In genomic region chr3:100045696-100046095, GRCh38 we compare ENCODE assay signal across 9 cellular contexts.
DNase-seq lines count a peak whose midpoint lies in the region; ATAC-seq and TF ChIP-seq lines count a peak whose summit lies in the region.
"Had no signal": no experiment of that assay in that cellular context is flagged by ENCODE, and none has a peak within 500 bp of the region (broad histone marks: within the 10 kb centered on the region; RNA-seq: fewer than 3 reads in every experiment).

No MANE protein-coding gene starts in this region.

- H3K79me1 ChIP-seq in mesenchymal stem cell (replicated peaks; ENCODE audit: low read length, poor library complexity, severe bottlenecking): peaks cover 4% of the 10 kb centered on the region

- peak; percentile 5 for DNase-seq in NCI-H2227 (lab: John Stamatoyannopoulos, UW; ENCODE audit: unreplicated experiment)
- no peak for DNase-seq in NCI-H2227 treated with DMSO at 0.1 percent for 48 hours (lab: John Stamatoyannopoulos, UW)
- peak; percentile 84 for DNase-seq in coronary artery (ENCODE audit: low spot score)
- DNase-seq in mesenchymal stem cell: peak; percentile 100
- DNase-seq in upper lobe of left lung: peak in 1 of 2 donors; percentile 35
- no peak for DNase-seq in amniotic stem cell (lab: John Stamatoyannopoulos, UW)
- DNase-seq: NCI-H345 had no signal

- H3K14ac ChIP-seq in mesenchymal stem cell (ENCODE audit: low read length in 2 of 2): no peak overlapping the region

- WGBS in mesenchymal stem cell: 0% methylated on average over 3 of the region's 3 CpGs
- 57 to 68% methylated on average over 3 of the region's 3 CpGs for WGBS in upper lobe of left lung, 2 donors

- TF ChIP-seq CTCF in coronary artery (IDR thresholded peaks at IDR 0.05) (no peak), upper lobe of left lung (IDR thresholded peaks at IDR 0.05) (no peak)

- H4K8ac ChIP-seq in mesenchymal stem cell (ENCODE audit: low read length): no peak overlapping the region

- H3K4me3 ChIP-seq in coronary artery (no peak overlapping the region), mesenchymal stem cell (ENCODE audit: insufficient read depth in 1 of 2, low read depth in 1 of 2, low read length in 2 of 2) (no peak overlapping the region), upper lobe of left lung (no peak overlapping the region)

- H3K9me3 ChIP-seq in mesenchymal stem cell (ENCODE audit: control insufficient read depth, low read length) (no peaks in the 10 kb centered on the region), upper lobe of left lung (no peaks in the 10 kb centered on the region)

- no peak for TF ChIP-seq EP300 in upper lobe of left lung (IDR thresholded peaks at IDR 0.05)

- no peak for TF ChIP-seq POLR2A in upper lobe of left lung (IDR thresholded peaks at IDR 0.05)

- no peak overlapping the region for H3K18ac ChIP-seq in mesenchymal stem cell (ENCODE audit: low read depth in 1 of 2, low read length in 2 of 2)

- H4K91ac ChIP-seq in mesenchymal stem cell (ENCODE audit: low read length): no peak overlapping the region

- H3K27ac ChIP-seq in coronary artery (peak overlapping the region; percentile 32 to 93), mesenchymal stem cell (ENCODE audit: low read length, poor library complexity, severe bottlenecking) (peak overlapping the region; percentile 94), upper lobe of left lung (peak overlapping the region in 3 of 4 donors; percentile 53 to 54 (median 54))

- no peak overlapping the region for H3K23ac ChIP-seq in mesenchymal stem cell (ENCODE audit: low read length in 2 of 2)

- no peak overlapping the region for H3K4me2 ChIP-seq in mesenchymal stem cell (ENCODE audit: low read length, poor library complexity, severe bottlenecking)

- H3K4ac ChIP-seq in mesenchymal stem cell (ENCODE audit: low read depth in 1 of 2, low read length in 2 of 2): no peak overlapping the region

- H2BK12ac ChIP-seq in mesenchymal stem cell (ENCODE audit: low read length in 2 of 2): no peak overlapping the region

- H3K36me3 ChIP-seq in mesenchymal stem cell (ENCODE audit: control insufficient read depth in 1 of 2, insufficient read depth in 2 of 2, low read depth in 1 of 2, low read length in 2 of 2) (no peaks in the 10 kb centered on the region), upper lobe of left lung (no peaks in the 10 kb centered on the region)

- H3K4me1 ChIP-seq in mesenchymal stem cell (ENCODE audit: control insufficient read depth, insufficient read depth, low read depth, low read length) (peaks cover 7% of the 10 kb centered on the region), upper lobe of left lung (peaks cover 31 to 45% (median 40%) of the 10 kb centered on the region in 4 donors)

- no peak overlapping the region for H2AFZ ChIP-seq in mesenchymal stem cell (ENCODE audit: low read depth, low read length)

- peak overlapping the region; percentile 84 for H2BK5ac ChIP-seq in mesenchymal stem cell (ENCODE audit: low read depth, low read length, poor library complexity, severe bottlenecking)

- H3K27me3 ChIP-seq in mesenchymal stem cell (ENCODE audit: control insufficient read depth in 1 of 2, insufficient read depth in 1 of 2, low read length in 2 of 2): no peaks in the 10 kb centered on the region
- no peaks in the 10 kb centered on the region for H3K27me3 ChIP-seq in upper lobe of left lung

- H3K9ac ChIP-seq in mesenchymal stem cell (ENCODE audit: low read length): peak overlapping the region; percentile 40

- ATAC-seq in upper lobe of left lung (ENCODE audit: low FRiP score in 2 of 2) (peak; percentile 64 to 90), HG02763 (IDR thresholded peaks at IDR 0.05; ENCODE audit: unreplicated experiment) (no peak), HG03280 (IDR thresholded peaks at IDR 0.05; ENCODE audit: unreplicated experiment) (no peak)

- H2AK5ac ChIP-seq in mesenchymal stem cell (ENCODE audit: low read length, severe bottlenecking): no peak overlapping the region

- no peak overlapping the region for H2BK15ac ChIP-seq in mesenchymal stem cell (ENCODE audit: low read depth, poor library complexity, severe bottlenecking)

- no peak overlapping the region for H2BK120ac ChIP-seq in mesenchymal stem cell (ENCODE audit: low read depth, low read length)

Comparison
In these comparisons a context has a peak if more than half of its experiments do, and no peak if none do; other contexts are left out.
1. DNase-seq: peak in NCI-H2227 (single experiment), coronary artery (single experiment) and mesenchymal stem cell (single experiment); none in NCI-H2227 treated with DMSO at 0.1 percent for 48 hours (single experiment) and amniotic stem cell (single experiment).
2. ATAC-seq: peak in upper lobe of left lung (2 of 2); none in HG02763 (single experiment) and HG03280 (single experiment).
3. Peak in every context shown above with its lines, with median percentiles within 50 percentile points of each other: H3K27ac ChIP-seq.